Comparison of ENCODE assay signal across 16 cellular contexts in genomic region chr7:50663396-50664102, GRCh38.
DNase-seq lines count a peak whose midpoint lies in the region; ATAC-seq lines count a peak whose summit lies in the region.
"Had no signal": no experiment of that assay in that cellular context is flagged by ENCODE, and none has a peak within 500 bp of the region (broad histone marks: within the 10 kb centered on the region; RNA-seq: fewer than 3 reads in every experiment).

No MANE protein-coding gene starts in this region.

- peaks cover 42 to 61% (median 56%) of the 10 kb centered on the region in 3 donors for H3K4me1 Mint-ChIP-seq in T-cell

- ATAC-seq in T-cell (replicated peaks in 1 of 4) (no peak), HG03354 (IDR thresholded peaks at IDR 0.05; ENCODE audit: poor library complexity, severe bottlenecking, unreplicated experiment) (no peak)
- no peak for ATAC-seq in activated CD4-positive, CD25-positive, alpha-beta regulatory T cell treated with anti-CD3 and anti-CD28 coated beads, Interleukin-2, amount 50 U/mL, for 24 hours
- ATAC-seq: HepG2 had no signal

- H3K36me3 Mint-ChIP-seq in T-cell: no peaks in the 10 kb centered on the region

- H3K27me3 Mint-ChIP-seq in T-cell: no peaks in the 10 kb centered on the region

- no peaks in the 10 kb centered on the region for H3K9me3 ChIP-seq in skeletal muscle tissue (ENCODE audit: control insufficient read depth in 3 of 3, low read length in 3 of 3)
- H3K9me3 ChIP-seq: tibial nerve had no signal

- no peaks in the 10 kb centered on the region for H3K9me3 Mint-ChIP-seq in T-cell
- H3K9me3 Mint-ChIP-seq: activated T-helper 2 cell treated with anti-CD3 and anti-CD28 coated beads, Interferon-gamma antibody, Interleukin-2, Interleukin-4, amounts not matched to agents 10 μg/mL and 5 μg/mL and 100 μg/mL, durations not matched to agents 14 hours and 24 hours and 36 hours; brain had no signal

- POLR2A ChIA-PET in T-cell (lab: Charles Lee): no interaction called here

- H3K27ac Mint-ChIP-seq in T-cell: peak overlapping the region; percentile 79 to 93

- H3K27ac ChIP-seq in epithelial cell of prostate (peak overlapping the region; percentile 34), skeletal muscle tissue (ENCODE audit: low read depth, low read length) (peak overlapping the region; percentile 91)
- H3K27ac ChIP-seq: tibial nerve had no signal

- peak; percentile 20 for DNase-seq in activated CD4-positive, alpha-beta T cell treated with anti-CD3 and anti-CD28 coated beads for 48 hours
- no peak for DNase-seq in activated CD4-positive, alpha-beta T cell treated with anti-CD3 and anti-CD28 coated beads, Interleukin-2, amount 50 U/mL, for 4 hours
- DNase-seq in T-cell: no peak
- DNase-seq in epithelial cell of prostate (ENCODE audit: low read depth, low spot score): peak; percentile 64
- no peak for DNase-seq in NCI-H1105 (lab: John Stamatoyannopoulos, UW)
- DNase-seq: DMS153, hippocampal formation, NCI-H1694, SIG-M5 had no signal

- peak overlapping the region; percentile 54 to 74 (median 66) for H3K9ac ChIP-seq in skeletal muscle tissue (ENCODE audit: low read depth in 1 of 3, low read length in 3 of 3)

- H3K4me3 Mint-ChIP-seq in T-cell: peak overlapping the region in 1 of 3 donors; percentile 80
- H3K4me3 Mint-ChIP-seq: brain had no signal

- peaks cover 0 to 11% (median 2%) of the 10 kb centered on the region in 3 donors for H3K36me3 ChIP-seq in skeletal muscle tissue (ENCODE audit: control insufficient read depth in 3 of 3, insufficient read depth in 3 of 3, low read length in 3 of 3)

- H3K4me1 ChIP-seq in skeletal muscle tissue (ENCODE audit: control insufficient read depth in 3 of 3, insufficient read depth in 3 of 3, low read length in 3 of 3): peaks cover 75 to 96% (median 91%) of the 10 kb centered on the region in 3 donors

- peak overlapping the region in 1 of 3 donors; percentile 41 for H3K4me3 ChIP-seq in skeletal muscle tissue (ENCODE audit: low read length in 3 of 3)
- H3K4me3 ChIP-seq: tibial nerve had no signal

- CTCF ChIA-PET in T-cell (lab: Charles Lee): interaction anchor here in 1 of 2 donors (0.8 to 1.0 kb wide), 2 partner anchors 13 to 499 kb away, joined by 3 read pairs; no protein-coding TSS in a partner anchor

- no peaks in the 10 kb centered on the region for H3K27me3 ChIP-seq in skeletal muscle tissue (ENCODE audit: control insufficient read depth in 3 of 3, insufficient read depth in 3 of 3, low read length in 3 of 3)
- H3K27me3 ChIP-seq: tibial nerve had no signal

Comparison
In these comparisons a context has a peak if more than half of its experiments do, and no peak if none do; other contexts are left out.
1. DNase-seq: peak in activated CD4-positive, alpha-beta T cell treated with anti-CD3 and anti-CD28 coated beads for 48 hours (single experiment) and epithelial cell of prostate (single experiment); none in activated CD4-positive, alpha-beta T cell treated with anti-CD3 and anti-CD28 coated beads, Interleukin-2, amount 50 U/mL, for 4 hours (0 of 2), T-cell (0 of 34) and NCI-H1105 (single experiment).